34 cellular contexts compared by ENCODE assay signal in genomic region chr5:37660319-37660718, GRCh38.
"Had no signal": no experiment of that assay in that cellular context is flagged by ENCODE, and none has a peak within 500 bp of the region (broad histone marks: within the 10 kb centered on the region; RNA-seq: fewer than 3 reads in every experiment).

No MANE protein-coding gene starts in this region.

- DNase-seq: Karpas-422, Kasumi-1, MG63, MM.1S, MV-4-11, NCI-H1048, NCI-H1092, NCI-H1092 treated with DMSO at 0.1 percent for 48 hours, NCI-H1105, NCI-H1105 treated with DMSO at 0.1 percent for 48 hours, NCI-H1417, NCI-H1417 treated with DMSO at 0.1 percent for 48 hours, NCI-H1436, NCI-H1436 treated with DMSO at 0.1 percent for 48 hours, NCI-H146, NCI-H1694, NCI-H1694 treated with DMSO at 0.1 percent for 48 hours, NCI-H187, NCI-H187 treated with DMSO at 0.1 percent for 48 hours, NCI-H1930, NCI-H2029, NCI-H2029 treated with DMSO at 0.1 percent for 48 hours, NCI-H2081, NCI-H2081 treated with DMSO at 0.1 percent for 48 hours, NCI-H2107, NCI-H2171, NCI-H2171 treated with DMSO at 0.1 percent for 48 hours, NCI-H2227 treated with DMSO at 0.1 percent for 48 hours, NCI-H226, NCI-H345, NCI-H446, NCI-H446 treated with DMSO at 0.1 percent for 48 hours, NCI-H510A, NCI-H510A treated with DMSO at 0.1 percent for 48 hours had no signal

- H3K27me3 ChIP-seq: MG63 had no signal

- H3K4me3 ChIP-seq: MG63 had no signal

- H3K9me3 ChIP-seq: MG63 had no signal

- H3K36me3 ChIP-seq: MG63 had no signal
